8 cellular contexts compared by ENCODE assay signal in the genomic region with DNA sequence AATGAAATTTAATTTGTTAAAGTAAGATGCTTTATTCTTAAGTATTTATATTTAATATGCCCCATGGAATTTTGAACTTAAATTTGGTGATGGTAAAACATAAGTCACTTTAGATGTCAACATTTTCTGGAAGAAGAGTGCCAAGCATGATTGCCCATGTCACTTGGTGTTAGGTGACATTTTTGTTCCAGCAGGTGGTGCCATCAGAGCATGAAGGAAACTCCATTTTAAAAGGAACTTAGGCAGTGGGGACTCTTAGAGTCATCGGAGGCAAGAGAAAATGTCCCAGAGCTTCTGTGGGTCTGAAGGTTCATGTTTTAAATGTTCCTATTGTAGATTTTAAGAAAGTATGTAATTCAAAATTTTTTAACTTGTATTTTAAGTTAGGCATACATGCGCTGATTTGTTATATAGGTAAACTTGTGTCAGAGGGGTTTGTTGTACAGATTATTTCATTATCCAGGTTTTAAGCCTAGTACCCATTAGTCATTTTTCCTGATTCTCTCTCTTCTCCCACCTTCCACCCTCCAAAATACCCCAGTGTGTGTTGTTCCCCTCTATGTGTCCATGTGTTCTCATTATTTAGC.
DNase-seq lines count a peak whose midpoint lies in the region; ATAC-seq and FAIRE-seq lines count a peak whose summit lies in the region.

No MANE protein-coding gene starts in this region.

- H3K27ac ChIP-seq in substantia nigra (ENCODE audit: low read depth, low read length, poor library complexity, severe bottlenecking) = no peak overlapping the region

- peak; percentile 93 for FAIRE-seq in frontal cortex (lab: Jason Lieb, UNC)

- peak; percentile 22 for DNase-seq in COR-L47 (lab: John Stamatoyannopoulos, UW)
- DNase-seq in HS-27A (ENCODE audit: low read depth) = peak; percentile 43
- peak; percentile 40 for DNase-seq in RKO (ENCODE audit: low spot score)
- DNase-seq in frontal cortex (ENCODE audit: low spot score in 2 of 2) = peak; percentile 17 to 28
- DNase-seq in substantia nigra (lab: John Stamatoyannopoulos, UW) = peak in 31 of 49 donors; percentile 1 to 56 (median 23)

- ATAC-seq in GM21529 (IDR thresholded peaks at IDR 0.05; ENCODE audit: unreplicated experiment) (no peak), HG03378 (IDR thresholded peaks at IDR 0.05; ENCODE audit: unreplicated experiment) (no peak), HG02884 (IDR thresholded peaks at IDR 0.05; ENCODE audit: unreplicated experiment) (no peak)
